26 cellular contexts compared by ENCODE assay signal in genomic region chr14:28254768-28255167, GRCh38.
"Had no signal": no experiment of that assay in that cellular context is flagged by ENCODE, and none has a peak within 500 bp of the region (broad histone marks: within the 10 kb centered on the region; RNA-seq: fewer than 3 reads in every experiment).

No MANE protein-coding gene starts in this region.

- DNase-seq: dermis blood vessel endothelial cell; effector memory CD4-positive, alpha-beta T cell; erythroblast; esophagus squamous epithelium; hypothalamus; immature natural killer cell; left ventricle myocardium superior; mesenchymal stem cell; mucosa of descending colon; naive B cell; right lobe of liver; stimulated activated CD4-positive, alpha-beta T cell treated with anti-CD3 and anti-CD28 coated beads, Interleukin-2, amount 100 ng/mL, for 24 hours; stimulated activated CD4-positive, alpha-beta T cell treated with anti-CD3 and anti-CD28 coated beads, Interleukin-4, amount 100 ng/mL, for 24 hours; stimulated activated naive CD4-positive, alpha-beta T cell treated with Interleukin-2 at 50 U/mL for 16 hours; stomach; thyroid gland; trophoblast cell had no signal

- H3K36me3 Mint-ChIP-seq: mesothelial cell of epicardium; naive B cell; neural progenitor cell; stimulated activated effector memory CD8-positive, alpha-beta T cell treated with anti-CD3 and anti-CD28 coated beads, Interleukin-12 subunit alpha, Interleukin-12 subunit beta, amount 100 ng/mL, for 72 hours had no signal

- H3K36me3 ChIP-seq: esophagus squamous epithelium, neural progenitor cell, right lobe of liver, stomach, thyroid gland had no signal

- H3K9me3 Mint-ChIP-seq: nephron had no signal

- H3K4me3 ChIP-seq: coronary artery, esophagus squamous epithelium, lung, mucosa of descending colon, neural progenitor cell, right lobe of liver, smooth muscle cell, stomach, thyroid gland had no signal

- H3K27me3 Mint-ChIP-seq: naive B cell, progenitor cell of endocrine pancreas had no signal

- H3K9me3 ChIP-seq: esophagus squamous epithelium, right lobe of liver, thyroid gland had no signal

- H3K4me1 Mint-ChIP-seq: immature natural killer cell; mesothelial cell of epicardium; naive B cell; nephron; neural progenitor cell; stimulated activated effector memory CD8-positive, alpha-beta T cell treated with anti-CD3 and anti-CD28 coated beads, Interleukin-12 subunit alpha, Interleukin-12 subunit beta, amount 100 ng/mL, for 72 hours had no signal

- H3K27ac Mint-ChIP-seq: immature natural killer cell; mesothelial cell of epicardium; naive B cell; nephron; neural progenitor cell; progenitor cell of endocrine pancreas; stimulated activated effector memory CD8-positive, alpha-beta T cell treated with anti-CD3 and anti-CD28 coated beads, Interleukin-12 subunit alpha, Interleukin-12 subunit beta, amount 100 ng/mL, for 72 hours had no signal

- H3K4me3 Mint-ChIP-seq: immature natural killer cell; mesothelial cell of epicardium; nephron; neural progenitor cell; stimulated activated effector memory CD8-positive, alpha-beta T cell treated with anti-CD3 and anti-CD28 coated beads, Interleukin-12 subunit alpha, Interleukin-12 subunit beta, amount 100 ng/mL, for 72 hours had no signal

- H3K4me1 ChIP-seq: esophagus squamous epithelium, neural progenitor cell, parathyroid adenoma, stomach, thyroid gland had no signal

- H3K27me3 ChIP-seq: esophagus squamous epithelium, neural progenitor cell, right lobe of liver, stomach, thyroid gland had no signal

- ATAC-seq: left ventricle myocardium superior; mucosa of descending colon; right lobe of liver; stimulated activated effector memory CD8-positive, alpha-beta T cell treated with anti-CD3 and anti-CD28 coated beads, Interleukin-12 subunit alpha, Interleukin-12 subunit beta, amount 100 ng/mL, for 72 hours had no signal

- H3K27ac ChIP-seq: coronary artery, esophagus squamous epithelium, neural progenitor cell, parathyroid adenoma, right lobe of liver, stomach, thyroid gland had no signal
